ENCODE assay signal across 18 cellular contexts in genomic region chr2:170157025-170157684, GRCh38. TPM values are rescaled to one million over a fixed set of nuclear protein-coding genes. Genes with fewer than 3 reads are reported as not detected.
A peak's percentile ranks its signal among the peaks of the same experiment; 100 is the strongest.
DNase-seq lines count a peak whose midpoint lies in the region; ATAC-seq, FAIRE-seq and TF ChIP-seq lines count a peak whose summit lies in the region.
"Had no signal": no experiment of that assay in that cellular context is flagged by ENCODE, and none has a peak within 500 bp of the region (broad histone marks: within the 10 kb centered on the region; RNA-seq: fewer than 3 reads in every experiment).

No MANE protein-coding gene starts in this region.

- FAIRE-seq in A549 (lab: Jason Lieb, UNC) (no peak), GM18507 (lab: Jason Lieb, UNC) (peak; percentile 21)

- H3K27ac ChIP-seq in A549 (peak overlapping the region; percentile 55 to 72), RWPE2 (ENCODE audit: poor library complexity, severe bottlenecking) (no peak overlapping the region), H9 (ENCODE audit: insufficient read length, low read depth, low read length) (no peak overlapping the region)

- H3K14ac ChIP-seq in H9 (ENCODE audit: insufficient read depth, low read length): no peak overlapping the region

- H3K79me1 ChIP-seq in H9 (ENCODE audit: insufficient read depth, low read depth, low read length, poor library complexity, severe bottlenecking): no peaks in the 10 kb centered on the region

- H3K23ac ChIP-seq in H9 (ENCODE audit: insufficient read length, low read depth, low read length): no peak overlapping the region

- H3K23me2 ChIP-seq in H9 (ENCODE audit: insufficient read length, low read depth, low read length, poor library complexity, severe bottlenecking): no peaks in the 10 kb centered on the region

- H3K9me3 Mint-ChIP-seq in T-helper 2 cell treated with Interferon-gamma antibody and Interleukin-4, amounts not matched to agents 5 μg/mL and 100 μg/mL, for 36 hours: no peaks in the 10 kb centered on the region
- H3K9me3 Mint-ChIP-seq in H9: peaks cover 3 to 19% of the 10 kb centered on the region in 2 experiments; a peak in 4 of 5 replicates
- H3K9me3 Mint-ChIP-seq: activated CD4-positive, alpha-beta T cell treated with anti-CD3 and anti-CD28 coated beads, Interleukin-2, amount 10 ng/mL, durations not matched to agents 7 days and 5 days; activated T-cell treated with anti-CD3 and anti-CD28 coated beads, Interleukin-2, amount 50 U/mL, for 4 hours; dendritic cell treated with granulocyte-macrophage colony-stimulating factor and Interleukin-4, amounts not matched to agents 40 ng/mL and 50 ng/mL, for 4 days; stimulated activated naive CD8-positive, alpha-beta T cell treated with anti-CD3 and anti-CD28 coated beads, Interleukin-15, Interleukin-2, amounts not matched to agents 100 ng/mL and 50 ng/mL, for 24 hours had no signal

- no peaks in the 10 kb centered on the region for H3K36me3 Mint-ChIP-seq in T-helper 2 cell treated with Interferon-gamma antibody and Interleukin-4, amounts not matched to agents 5 μg/mL and 100 μg/mL, for 36 hours (ENCODE audit: low read depth)
- peaks cover 0 to 10% (median 5%) of the 10 kb centered on the region in 3 experiments; a peak in 6 of 7 replicates for H3K36me3 Mint-ChIP-seq in H9 (ENCODE audit: insufficient read depth in 1 of 3, low read depth in 3 of 3)

- H2BK15ac ChIP-seq in H9 (ENCODE audit: low read depth, low read length): no peak overlapping the region

- no peak overlapping the region for H3K4ac ChIP-seq in H9 (ENCODE audit: low read depth, low read length)

- no peak for TF ChIP-seq RAD21 in A549 (conservative IDR thresholded peaks at IDR 0.05 in 1 of 2, IDR thresholded peaks at IDR 0.05 in 1 of 2)

- H4K5ac ChIP-seq in H9 (ENCODE audit: insufficient read length, low read depth, low read length): no peak overlapping the region

- no peak overlapping the region for H3T11ph ChIP-seq in H9 (ENCODE audit: low read length)

- H3K79me2 ChIP-seq in H9 (ENCODE audit: insufficient read depth, low read length): no peaks in the 10 kb centered on the region

- H3K4me1 ChIP-seq in A549 (peaks cover 47% of the 10 kb centered on the region), RWPE2 (ENCODE audit: insufficient read depth, poor library complexity, severe bottlenecking) (peaks cover 5% of the 10 kb centered on the region), H9 (ENCODE audit: insufficient read depth, low read length) (peaks cover 12% of the 10 kb centered on the region)

- no peaks in the 10 kb centered on the region for H3K36me3 ChIP-seq in RWPE2 (ENCODE audit: low read depth)

- 2% methylated on average over 3 of the region's 3 CpGs for WGBS in A549 (ENCODE audit: missing lambda C conversion rate)
- WGBS in H9 (ENCODE audit: extremely low coverage, insufficient read length, low lambda C conversion rate): no CpG with 5 or more reads among the region's 3 CpGs

- H4K91ac ChIP-seq in H9 (ENCODE audit: insufficient read length, low read depth, low read length): no peak overlapping the region

- H2BK12ac ChIP-seq in H9 (ENCODE audit: insufficient read length, low read depth, low read length): no peak overlapping the region

- H3K27me3 Mint-ChIP-seq in T-helper 2 cell treated with Interferon-gamma antibody and Interleukin-4, amounts not matched to agents 5 μg/mL and 100 μg/mL, for 36 hours (ENCODE audit: low read depth): peaks cover 7% of the 10 kb centered on the region
- peaks cover under 1% of the 10 kb centered on the region; the same call in 1 of the 2 replicates for H3K27me3 Mint-ChIP-seq in H9 (ENCODE audit: low read depth)
- H3K27me3 Mint-ChIP-seq: dendritic cell treated with granulocyte-macrophage colony-stimulating factor and Interleukin-4, amounts not matched to agents 40 ng/mL and 50 ng/mL, for 4 days had no signal

- H3K4me3 ChIP-seq in A549 (no peak overlapping the region), RWPE2 (ENCODE audit: severe bottlenecking) (no peak overlapping the region), fibroblast of villous mesenchyme (ENCODE audit: low read depth, low read length) (no peak overlapping the region)

- no peak overlapping the region for H3K18ac ChIP-seq in H9 (ENCODE audit: insufficient read length, low read depth, low read length)

- POLR2A ChIA-PET in A549 (lab: Yijun Ruan, JAX): no interaction called here

- H3K4me3 Mint-ChIP-seq in T-helper 2 cell treated with Interferon-gamma antibody and Interleukin-4, amounts not matched to agents 5 μg/mL and 100 μg/mL, for 36 hours: no peak overlapping the region
- H3K4me3 Mint-ChIP-seq in H9: no peak overlapping the region
- H3K4me3 Mint-ChIP-seq: activated CD4-positive, alpha-beta T cell treated with anti-CD3 and anti-CD28 coated beads, Interleukin-2, amount 10 ng/mL, durations not matched to agents 7 days and 5 days; activated T-cell treated with anti-CD3 and anti-CD28 coated beads, Interleukin-2, amount 50 U/mL, for 4 hours; dendritic cell treated with granulocyte-macrophage colony-stimulating factor and Interleukin-4, amounts not matched to agents 40 ng/mL and 50 ng/mL, for 4 days; stimulated activated naive CD8-positive, alpha-beta T cell treated with anti-CD3 and anti-CD28 coated beads, Interleukin-15, Interleukin-2, amounts not matched to agents 100 ng/mL and 50 ng/mL, for 24 hours had no signal

- H4K20me1 ChIP-seq in H9 (ENCODE audit: control insufficient read depth, insufficient read depth, insufficient read length): no peaks in the 10 kb centered on the region

- H3K4me1 Mint-ChIP-seq in T-helper 2 cell treated with Interferon-gamma antibody and Interleukin-4, amounts not matched to agents 5 μg/mL and 100 μg/mL, for 36 hours (ENCODE audit: low read depth): no peaks in the 10 kb centered on the region
- peaks cover 17 to 32% of the 10 kb centered on the region in 2 experiments for H3K4me1 Mint-ChIP-seq in H9
- H3K4me1 Mint-ChIP-seq: activated CD4-positive, alpha-beta T cell treated with anti-CD3 and anti-CD28 coated beads, Interleukin-2, amount 10 ng/mL, durations not matched to agents 7 days and 5 days had no signal

- TF ChIP-seq POLR2A in A549 (IDR thresholded peaks at IDR 0.05; ENCODE audit: low read length): no peak

- no peak overlapping the region for H2BK5ac ChIP-seq in H9 (ENCODE audit: insufficient read length, low read length)

- no peak overlapping the region for H3K56ac ChIP-seq in H9 (ENCODE audit: insufficient read length, low read depth, low read length)

- CTCF ChIA-PET in A549 (lab: Yijun Ruan, JAX): interaction anchor here (0.7 to 1.2 kb wide), 4 partner anchors 10 to 57 kb away, joined by 3 read pairs; no protein-coding TSS in a partner anchor

- H3K9me3 ChIP-seq in A549 (no peaks in the 10 kb centered on the region), RWPE2 (ENCODE audit: severe bottlenecking) (peaks cover 4% of the 10 kb centered on the region), H9 (ENCODE audit: control insufficient read depth, low read depth, low read length) (no peaks in the 10 kb centered on the region)

- no peak overlapping the region for H2BK120ac ChIP-seq in H9 (ENCODE audit: low read depth, low read length, poor library complexity, severe bottlenecking)

- TF ChIP-seq EP300 in A549 (IDR thresholded peaks at IDR 0.05): no peak

- H2AFZ ChIP-seq in H9 (ENCODE audit: low read length): no peak overlapping the region

- H3K4me2 ChIP-seq in A549 (peak overlapping the region; percentile 78), H9 (ENCODE audit: insufficient read depth, insufficient read length, low read length) (no peak overlapping the region)

- no peak overlapping the region for H3K27ac Mint-ChIP-seq in T-helper 2 cell treated with Interferon-gamma antibody and Interleukin-4, amounts not matched to agents 5 μg/mL and 100 μg/mL, for 36 hours
- H3K27ac Mint-ChIP-seq in H9: no peak overlapping the region
- H3K27ac Mint-ChIP-seq: activated CD4-positive, alpha-beta T cell treated with anti-CD3 and anti-CD28 coated beads, Interleukin-2, amount 10 ng/mL, durations not matched to agents 7 days and 5 days; dendritic cell treated with granulocyte-macrophage colony-stimulating factor and Interleukin-4, amounts not matched to agents 40 ng/mL and 50 ng/mL, for 4 days; stimulated activated naive CD8-positive, alpha-beta T cell treated with anti-CD3 and anti-CD28 coated beads, Interleukin-15, Interleukin-2, amounts not matched to agents 100 ng/mL and 50 ng/mL, for 24 hours had no signal

- H3K9ac ChIP-seq in H9 (ENCODE audit: extremely low read depth, insufficient read length, low read length): no peak overlapping the region

- no peak overlapping the region for H2AK5ac ChIP-seq in H9 (ENCODE audit: insufficient read length, low read length)

- ATAC-seq in A549 (peak; percentile 54 to 75; a peak in 4 of 6 replicates), RWPE2 (ENCODE audit: low read depth) (peak; percentile 81), GM21515 (IDR thresholded peaks at IDR 0.05; ENCODE audit: unreplicated experiment) (no peak)
- ATAC-seq: activated T-cell treated with anti-CD3 and anti-CD28 coated beads, Interleukin-2, amount 50 U/mL, for 4 hours had no signal

- H4K8ac ChIP-seq in H9 (replicated peaks; ENCODE audit: insufficient read length, low read depth, low read length): no peak overlapping the region

- TF ChIP-seq CTCF in A549 (IDR thresholded peaks at IDR 0.05): no peak
- TF ChIP-seq CTCF in RWPE2 (IDR thresholded peaks at IDR 0.05; ENCODE audit: poor library complexity, severe bottlenecking): no peak
- no peak for TF ChIP-seq CTCF in fibroblast of villous mesenchyme (IDR thresholded peaks at IDR 0.05; ENCODE audit: insufficient read depth, low read depth, low read length)
- TF ChIP-seq CTCF in H9 (conservative IDR thresholded peaks at IDR 0.05): no peak

- H3K27me3 ChIP-seq in RWPE2 (ENCODE audit: insufficient read depth, poor library complexity, severe bottlenecking): no peaks in the 10 kb centered on the region
- H3K27me3 ChIP-seq in H9 (ENCODE audit: insufficient read depth, low read length): no peaks in the 10 kb centered on the region

- DNase-seq in A549 (ENCODE audit: low read depth in 1 of 2, low spot score in 1 of 2): peak; percentile 21 to 59
- DNase-seq in GM18507 (ENCODE audit: extremely low spot score, insufficient read length, low read depth): no peak
- DNase-seq in RWPE2 (ENCODE audit: low spot score): no peak
- DNase-seq in fibroblast of villous mesenchyme (ENCODE audit: low read depth): peak; percentile 32
- no peak for DNase-seq in T-helper 2 cell treated with Interferon-gamma antibody and Interleukin-4, amounts not matched to agents 5 μg/mL and 100 μg/mL, for 36 hours (ENCODE audit: low spot score)
- no peak for DNase-seq in H9
- no peak for DNase-seq in activated CD4-positive, CD25-positive, alpha-beta regulatory T cell treated with anti-CD3 and anti-CD28 coated beads, Interleukin-2, amount 50 U/mL, for 72 hours
- DNase-seq: ACHN; activated CD4-positive, alpha-beta T cell treated with anti-CD3 and anti-CD28 coated beads, Interleukin-2, amount 10 ng/mL, durations not matched to agents 7 days and 5 days; activated T-cell treated with anti-CD3 and anti-CD28 coated beads, Interleukin-2, amount 50 U/mL, for 4 hours; COR-L47; NCI-H187 treated with DMSO at 0.1 percent for 48 hours; nucleus accumbens; Right ventricle myocardium superior had no signal

- no peak overlapping the region for H2BK20ac ChIP-seq in H9 (ENCODE audit: low read depth, low read length, poor library complexity, severe bottlenecking)

RNA-seq across cellular contexts. Expression of gene MYO3B, which starts 20.8 kb away (rescaled TPM):
- 0.01 TPM in 1 of 2 replicates, not detected in the other for polyA plus RNA-seq in A549 (2011; rRNA removed)
- polyA plus RNA-seq in A549 (2012; cell fraction: cytosol; rRNA removed): not detected in 2 replicates
- polyA plus RNA-seq in A549 (2012; cell fraction: nucleus; rRNA removed): not detected in 2 replicates
- polyA plus RNA-seq in A549 (2017; fragmentation: RNase III; extraction: RNeasy Plus Mini Kit Qiagen cat#74134 plus additional on column Dnase treatment): not detected in 3 replicates
- polyA minus RNA-seq in A549 (2011; rRNA and poly(A)+ RNA removed): 0.04 TPM in 1 of 2 replicates, not detected in the other
- total RNA-seq in fibroblast of villous mesenchyme: under 0.01 TPM in 1 of 2 replicates, not detected in the other
- total RNA-seq in H9 (2021): 0.63 and 0.86 TPM in 2 replicates
- total RNA-seq: mesenteric fat pad, Right ventricle myocardium superior had no signal

Comparison
In these comparisons a context has a peak if more than half of its experiments do, and no peak if none do; other contexts are left out.
1. DNase-seq: peak in A549 (2 of 2) and fibroblast of villous mesenchyme (single experiment); none in GM18507 (single experiment), RWPE2 (single experiment), T-helper 2 cell treated with Interferon-gamma antibody and Interleukin-4, amounts not matched to agents 5 μg/mL and 100 μg/mL, for 36 hours (single experiment), H9 (single experiment) and activated CD4-positive, CD25-positive, alpha-beta regulatory T cell treated with anti-CD3 and anti-CD28 coated beads, Interleukin-2, amount 50 U/mL, for 72 hours (single experiment).
2. H3K27ac ChIP-seq: peak in A549 (2 of 2); none in RWPE2 (single experiment) and H9 (single experiment).